Comparison of ENCODE assay signal across 2 cellular contexts in genomic region chr1:167152192-167152876, GRCh38.
TF ChIP-seq lines count a peak whose summit lies in the region.

No MANE protein-coding gene starts in this region.

TF ChIP-seq in HCT116, 20 proteins besides CTCF, POLR2A, EP300 and RAD21:
- TF ChIP-seq REST (IDR thresholded peaks at IDR 0.05; ENCODE audit: low read depth) (no peak), MAX (IDR thresholded peaks at IDR 0.05) (no peak), EGR1 (IDR thresholded peaks at IDR 0.05; ENCODE audit: low read depth) (no peak), ZFX (IDR thresholded peaks at IDR 0.05) (no peak), CEBPB (IDR thresholded peaks at IDR 0.05; ENCODE audit: low read depth) (no peak), SIN3A (IDR thresholded peaks at IDR 0.05; ENCODE audit: low read depth) (no peak)

TF ChIP-seq in GM12878, 131 proteins besides CTCF, POLR2A, EP300 and RAD21:
- peak; percentile 34; the same call in 1 of the 2 replicates for TF ChIP-seq ZBTB40 (IDR thresholded peaks at IDR 0.05; ENCODE audit: borderline replicate concordance)
- TF ChIP-seq GABPA (IDR thresholded peaks at IDR 0.05; ENCODE audit: low read depth) = peak; percentile 36; the same call in 1 of the 2 replicates
- no peak for TF ChIP-seq SREBF2 (IDR thresholded peaks at IDR 0.05; ENCODE audit: low read length)
